In the genomic region with DNA sequence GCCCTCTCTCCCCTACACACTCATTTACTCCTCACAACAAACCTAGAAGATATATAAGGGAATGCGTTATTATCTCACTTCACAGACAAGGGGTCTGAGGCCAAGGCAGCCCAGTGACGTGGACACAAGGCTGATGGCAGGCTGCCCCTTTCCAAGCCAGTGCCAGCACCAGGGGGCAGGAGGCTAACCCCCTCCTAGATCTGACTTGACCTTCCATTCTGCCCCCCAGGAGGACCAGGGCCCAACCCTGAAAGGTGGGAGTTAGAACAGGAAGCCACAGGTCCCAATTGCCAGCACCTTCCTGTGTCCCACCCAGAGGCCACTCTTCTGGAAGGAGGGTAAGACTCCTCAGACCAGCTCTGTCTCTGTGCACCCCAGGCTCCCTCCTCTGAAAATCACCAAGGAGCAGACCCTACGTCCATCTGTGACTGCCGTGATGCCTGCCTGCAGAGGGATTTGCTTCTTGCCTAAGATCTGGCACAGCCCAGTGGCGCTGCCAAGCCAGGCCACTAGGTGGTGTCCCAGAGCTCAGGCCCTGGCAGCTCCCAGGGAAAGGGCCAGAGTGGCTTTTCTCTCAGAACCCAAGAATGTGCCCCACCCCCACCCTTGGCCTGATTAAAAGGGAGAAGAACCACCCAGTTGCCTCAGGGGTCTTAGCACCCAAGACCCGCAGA, we compare ENCODE assay signal across 8 cellular contexts. TPM values are rescaled to one million over a fixed set of nuclear protein-coding genes. Genes with fewer than 3 reads are reported as not detected.
A peak's percentile ranks its signal among the peaks of the same experiment; 100 is the strongest.
DNase-seq lines count a peak whose midpoint lies in the region; ATAC-seq, FAIRE-seq and TF ChIP-seq lines count a peak whose summit lies in the region.

No MANE protein-coding gene starts in this region.

- H3K36me3 ChIP-seq in HUES48 (ENCODE audit: control insufficient read depth, insufficient read depth, low read length): no peaks in the 10 kb centered on the region
- H3K36me3 ChIP-seq in fibroblast of lung (ENCODE audit: control insufficient read depth, insufficient read depth, low read length): no peaks in the 10 kb centered on the region

- ATAC-seq in natural killer cell (peak; percentile 87 to 95 (median 90)), HG03457 (IDR thresholded peaks at IDR 0.05; ENCODE audit: unreplicated experiment) (no peak)

- H3K27me3 ChIP-seq in HUES48 (ENCODE audit: control insufficient read depth, insufficient read depth, low read length) (no peaks in the 10 kb centered on the region), fibroblast of lung (ENCODE audit: control insufficient read depth, insufficient read depth, low read length) (no peaks in the 10 kb centered on the region)

- H3K4me3 Mint-ChIP-seq in natural killer cell: no peak overlapping the region

- peaks cover 11 to 15% of the 10 kb centered on the region in 2 donors for H3K4me1 Mint-ChIP-seq in natural killer cell

- no peak for FAIRE-seq in RCC 7860 (lab: Jason Lieb, UNC)

- no peaks in the 10 kb centered on the region for H3K36me3 Mint-ChIP-seq in natural killer cell

- H3K4me3 ChIP-seq in HUES48 (ENCODE audit: low read depth, low read length) (no peak overlapping the region), fibroblast of lung (replicated peaks in 1 of 4; ENCODE audit: control extremely low read depth in 1 of 4, insufficient read depth in 1 of 4, low read depth in 3 of 4, low read length in 4 of 4) (peak overlapping the region in 1 of 4 experiments; percentile 18)

- H3K27ac ChIP-seq in HUES48 (ENCODE audit: low read depth, low read length): peak overlapping the region; percentile 83
- peak overlapping the region; percentile 87 for H3K27ac ChIP-seq in fibroblast of lung (ENCODE audit: insufficient read depth, low read length)

- no peaks in the 10 kb centered on the region for H4K20me1 ChIP-seq in fibroblast of lung (ENCODE audit: control insufficient read depth, extremely low read depth, insufficient read depth, low read length)

- TF ChIP-seq CTCF in fibroblast of lung (conservative IDR thresholded peaks at IDR 0.05 in 1 of 2, IDR thresholded peaks at IDR 0.05 in 1 of 2; ENCODE audit: low read depth in 1 of 2, low read length in 2 of 2): peak; percentile 98 to 99
- peak; percentile 88 for TF ChIP-seq CTCF in natural killer cell (IDR thresholded peaks at IDR 0.05)

- intact Hi-C loops in natural killer cell (cut with micrococcal nuclease): loop anchor here (1.0 kb wide), 2 partner anchors 107 to 221 kb away; no protein-coding TSS in a partner anchor

- H3K9ac ChIP-seq in HUES48 (ENCODE audit: low read depth, low read length) (no peak overlapping the region), fibroblast of lung (ENCODE audit: insufficient read depth, low read length) (peak overlapping the region; percentile 5)

- peaks cover 0 to 2% of the 10 kb centered on the region in 2 donors for H3K27me3 Mint-ChIP-seq in natural killer cell (ENCODE audit: low read depth in 2 of 2)

- H3K9me3 Mint-ChIP-seq in natural killer cell: no peaks in the 10 kb centered on the region

- H3K4me1 ChIP-seq in HUES48 (ENCODE audit: control insufficient read depth, insufficient read depth, low read length) (peaks cover 10% of the 10 kb centered on the region), fibroblast of lung (ENCODE audit: control insufficient read depth, extremely low read depth, insufficient read depth, low read length) (peaks cover 34% of the 10 kb centered on the region)

- no peak overlapping the region for H3K4me2 ChIP-seq in fibroblast of lung (ENCODE audit: extremely low read depth, insufficient read depth, low read length)

- no peak overlapping the region for H2AFZ ChIP-seq in fibroblast of lung (ENCODE audit: low read length)

- DNase-seq in EL (peak; percentile 91), RCC 7860 (ENCODE audit: low spot score) (peak; percentile 75), fibroblast of lung (ENCODE audit: low read depth in 2 of 2) (peak; percentile 79 to 92), natural killer cell (peak; percentile 72)
- DNase-seq in activated T-helper 1 cell treated with anti-CD3 and anti-CD28 coated beads, Interleukin-2, amount 50 U/mL, for 16 hours (ENCODE audit: low read depth in 1 of 2, low spot score in 1 of 2): peak; percentile 61 to 67
- DNase-seq in stimulated activated CD8-positive, alpha-beta memory T cell treated with anti-CD3 and anti-CD28 coated beads, Interleukin-7, amount 100 ng/mL, for 48 hours (ENCODE audit: extremely low read depth in 1 of 2, low read depth in 1 of 2): peak; percentile 52 to 59

- peak overlapping the region in 1 of 2 donors; percentile 78 for H3K27ac Mint-ChIP-seq in natural killer cell

- H3K9me3 ChIP-seq in HUES48 (ENCODE audit: control insufficient read depth, insufficient read depth, low read length) (no peaks in the 10 kb centered on the region), fibroblast of lung (ENCODE audit: control insufficient read depth, insufficient read depth, low read depth, low read length) (no peaks in the 10 kb centered on the region)

- H3K79me2 ChIP-seq in fibroblast of lung (ENCODE audit: control insufficient read depth, insufficient read depth, low read length): peaks cover 17% of the 10 kb centered on the region

RNA-seq across cellular contexts. Expression of gene MRPS23, which starts 42.4 kb away (rescaled TPM):
- total RNA-seq in fibroblast of lung (18.5 and 27.9 TPM in 2 replicates), natural killer cell (10 to 100 TPM; 12.8 to 17.3 (median 17.2) TPM)
- 40.0 and 57.6 TPM in 2 replicates for polyA plus RNA-seq in fibroblast of lung
- polyA plus RNA-seq in fibroblast of lung (2012): 43.7 and 57.2 TPM in 2 replicates
- polyA minus RNA-seq in fibroblast of lung (ENCODE audit: low replicate concordance): 23.0 and 43.6 TPM in 2 replicates
